In genomic region chr18:56645415-56646016, GRCh38 we compare ENCODE assay signal across 9 cellular contexts. TPM values are rescaled to one million over a fixed set of nuclear protein-coding genes. Genes with fewer than 3 reads are reported as not detected.
A peak's percentile ranks its signal among the peaks of the same experiment; 100 is the strongest.
DNase-seq lines count a peak whose midpoint lies in the region; ATAC-seq, FAIRE-seq and TF ChIP-seq lines count a peak whose summit lies in the region.
"Had no signal": no experiment of that assay in that cellular context is flagged by ENCODE, and none has a peak within 500 bp of the region (broad histone marks: within the 10 kb centered on the region; RNA-seq: fewer than 3 reads in every experiment).

No MANE protein-coding gene starts in this region.

- H3K9me3 ChIP-seq in endothelial cell of umbilical vein (replicated peaks; ENCODE audit: control insufficient read depth, insufficient read depth, low read length) (no peaks in the 10 kb centered on the region), small intestine (ENCODE audit: control insufficient read depth, low read depth) (no peaks in the 10 kb centered on the region)

- H3K27ac ChIP-seq in endothelial cell of umbilical vein (ENCODE audit: insufficient read depth, low read depth, low read length) = no peak overlapping the region
- no peak overlapping the region for H3K27ac ChIP-seq in small intestine (ENCODE audit: low read depth in 1 of 2, low read length in 1 of 2)

- no peak overlapping the region for H2AFZ ChIP-seq in endothelial cell of umbilical vein (ENCODE audit: low read depth, low read length)

- WGBS in small intestine, 3 donors = 45 to 64% (median 59%) methylated on average over 5 of the region's 5 CpGs

- peaks cover 9% of the 10 kb centered on the region for H3K4me1 ChIP-seq in endothelial cell of umbilical vein (ENCODE audit: control insufficient read depth, extremely low read depth, insufficient read depth, low read length)
- peaks cover 0 to 1% of the 10 kb centered on the region in 2 donors for H3K4me1 ChIP-seq in small intestine (ENCODE audit: control insufficient read depth in 2 of 2, insufficient read depth in 1 of 2, low read depth in 1 of 2, low read length in 1 of 2)

- H3K4me2 ChIP-seq in endothelial cell of umbilical vein (ENCODE audit: insufficient read depth, low read length) = no peak overlapping the region

- H3K4me3 ChIP-seq in endothelial cell of umbilical vein (replicated peaks in 1 of 3; ENCODE audit: insufficient read depth in 1 of 3, low read depth in 1 of 3, low read length in 3 of 3) = no peak overlapping the region
- no peak overlapping the region for H3K4me3 ChIP-seq in small intestine (ENCODE audit: low read depth in 1 of 2, low read length in 2 of 2)

- dilution Hi-C loops in endothelial cell of umbilical vein (cut with MboI; ENCODE audit: extremely low pct_ligation_motif_present, low sequenced_read_pairs) = no loop called here

- H3K79me2 ChIP-seq in endothelial cell of umbilical vein (ENCODE audit: control insufficient read depth, insufficient read depth, low read length) = no peaks in the 10 kb centered on the region

- CTCF ChIA-PET in endothelial cell of umbilical vein (lab: Charles Lee) = interaction anchor here (0.6 to 1.3 kb wide), 3 partner anchors 36 to 57 kb away, joined by 3 to 5 read pairs (median 3); no protein-coding TSS in a partner anchor

- H3K9ac ChIP-seq in endothelial cell of umbilical vein (replicated peaks; ENCODE audit: extremely low read depth, insufficient read depth, low read length) = no peak overlapping the region

- no TSS peak for BruUV-seq in endothelial cell of umbilical vein (replicated peaks; lab: Mats Ljungman, UMichigan)

- peak; percentile 18 to 39 for TF ChIP-seq CTCF in endothelial cell of umbilical vein (IDR thresholded peaks at IDR 0.05; ENCODE audit: extremely low read depth in 1 of 2, insufficient read depth in 1 of 2, low read depth in 1 of 2, low read length in 2 of 2)

- no peaks in the 10 kb centered on the region for H3K9me1 ChIP-seq in endothelial cell of umbilical vein (replicated peaks; ENCODE audit: control insufficient read depth, extremely low read depth, insufficient read depth, low read length)

- TF ChIP-seq POLR2A in endothelial cell of umbilical vein (IDR thresholded peaks at IDR 0.05; ENCODE audit: low read depth, low read length) = no peak

- H3K27me3 ChIP-seq in endothelial cell of umbilical vein (ENCODE audit: control insufficient read depth in 2 of 2, insufficient read depth in 2 of 2, low read length in 2 of 2) (no peaks in the 10 kb centered on the region), small intestine (ENCODE audit: control insufficient read depth in 2 of 2, insufficient read depth in 2 of 2, low read length in 2 of 2) (no peaks in the 10 kb centered on the region)

- POLR2A ChIA-PET in endothelial cell of umbilical vein (lab: Charles Lee) = no interaction called here

- H4K20me1 ChIP-seq in endothelial cell of umbilical vein (replicated peaks; ENCODE audit: control insufficient read depth, extremely low read depth, insufficient read depth, low read length) = no peaks in the 10 kb centered on the region

- intact Hi-C loops in endothelial cell of umbilical vein (cut with micrococcal nuclease) = no loop called here

- peak; percentile 48 for FAIRE-seq in endothelial cell of umbilical vein (lab: Jason Lieb, UNC)
- no peak for FAIRE-seq in small intestine (lab: Jason Lieb, UNC)

- DNase-seq in SHP77 (lab: John Stamatoyannopoulos, UW) (peak; percentile 16 to 32), SHP77 treated with DMSO at 0.1 percent for 48 hours (lab: John Stamatoyannopoulos, UW) (no peak), NCI-H1694 treated with DMSO at 0.1 percent for 48 hours (lab: John Stamatoyannopoulos, UW) (peak; percentile 31), endothelial cell of umbilical vein (ENCODE audit: low read depth, low spot score) (peak; percentile 16), small intestine (peak; percentile 19)
- no peak for DNase-seq in stimulated activated CD4-positive, alpha-beta T cell treated with anti-CD3 and anti-CD28 coated beads, Interleukin-2, amount 100 ng/mL, for 24 hours
- DNase-seq: GDM1 had no signal

- no peak for ATAC-seq in GM21390 (IDR thresholded peaks at IDR 0.05; ENCODE audit: unreplicated experiment)
- no peak for ATAC-seq in GM19467 (IDR thresholded peaks at IDR 0.05; ENCODE audit: unreplicated experiment)

- H3K36me3 ChIP-seq in endothelial cell of umbilical vein (ENCODE audit: control insufficient read depth in 2 of 2, extremely low read depth in 1 of 2, insufficient read depth in 2 of 2, low read length in 2 of 2) = no peaks in the 10 kb centered on the region
- no peaks in the 10 kb centered on the region for H3K36me3 ChIP-seq in small intestine (ENCODE audit: control insufficient read depth in 2 of 2, insufficient read depth in 2 of 2, low read length in 2 of 2)

TF ChIP-seq in endothelial cell of umbilical vein, 7 proteins besides CTCF, POLR2A, EP300 and RAD21:
- TF ChIP-seq MYC (IDR thresholded peaks at IDR 0.05; ENCODE audit: low read depth, low read length) (no peak), POLR2AphosphoS5 (IDR thresholded peaks at IDR 0.05; ENCODE audit: insufficient read depth, low read depth, low read length) (no peak), FOS (IDR thresholded peaks at IDR 0.05; ENCODE audit: borderline replicate concordance, insufficient read depth, low read length) (no peak), GATA2 (IDR thresholded peaks at IDR 0.05; ENCODE audit: insufficient read depth, insufficient read length, low read depth, low read length) (no peak), EZH2 (IDR thresholded peaks at IDR 0.05; ENCODE audit: borderline replicate concordance, low read depth, low read length, severe bottlenecking) (no peak), JUN (IDR thresholded peaks at IDR 0.05; ENCODE audit: borderline replicate concordance, insufficient read depth, insufficient read length, low read depth) (no peak), MAX (IDR thresholded peaks at IDR 0.05; ENCODE audit: insufficient read depth, insufficient read length) (no peak)

RNA-seq across cellular contexts. Expression of gene WDR7, which starts 5.6 kb away (rescaled TPM):
- 19.0 and 19.2 TPM in 2 replicates for total RNA-seq in endothelial cell of umbilical vein
- polyA plus RNA-seq in endothelial cell of umbilical vein (5.9 and 9.1 TPM in 2 replicates), small intestine (1 to 10 TPM; 3.1 to 5.4 (median 4.5) TPM)
- polyA plus RNA-seq in endothelial cell of umbilical vein (2011; cell fraction: cytosol; rRNA removed) = 4.5 and 5.1 TPM in 2 replicates
- polyA plus RNA-seq in endothelial cell of umbilical vein (2011; cell fraction: nucleus; rRNA removed) = 12.5 and 18.6 TPM in 2 replicates
- polyA plus RNA-seq in endothelial cell of umbilical vein (2012) = 5.5 and 8.0 TPM in 2 replicates
- 96.6 and 119 TPM in 2 replicates for polyA minus RNA-seq in endothelial cell of umbilical vein
- polyA minus RNA-seq in endothelial cell of umbilical vein (2011; cell fraction: cytosol; rRNA and poly(A)+ RNA removed) = 16.5 TPM
- polyA minus RNA-seq in endothelial cell of umbilical vein (2011; cell fraction: nucleus; rRNA and poly(A)+ RNA removed) = 103 and 168 TPM in 2 replicates

RNA-seq across cellular contexts. Expression of gene TXNL1, which starts 7.1 kb away (rescaled TPM):
- 70.6 and 81.2 TPM in 2 replicates for total RNA-seq in endothelial cell of umbilical vein
- polyA plus RNA-seq in endothelial cell of umbilical vein (27.4 and 29.5 TPM in 2 replicates), small intestine (10 to 100 TPM; 62.2 to 74.7 (median 70.3) TPM)
- 53.6 and 53.8 TPM in 2 replicates for polyA plus RNA-seq in endothelial cell of umbilical vein (2011; cell fraction: cytosol; rRNA removed)
- polyA plus RNA-seq in endothelial cell of umbilical vein (2011; cell fraction: nucleus; rRNA removed) = 25.9 and 34.9 TPM in 2 replicates
- 63.7 and 94.3 TPM in 2 replicates for polyA plus RNA-seq in endothelial cell of umbilical vein (2012)
- 21.2 and 22.5 TPM in 2 replicates for polyA minus RNA-seq in endothelial cell of umbilical vein
- polyA minus RNA-seq in endothelial cell of umbilical vein (2011; cell fraction: cytosol; rRNA and poly(A)+ RNA removed) = 8.9 TPM
- polyA minus RNA-seq in endothelial cell of umbilical vein (2011; cell fraction: nucleus; rRNA and poly(A)+ RNA removed) = 29.0 and 42.9 TPM in 2 replicates

Comparison
In these comparisons a context has a peak if more than half of its experiments do, and no peak if none do; other contexts are left out.
1. DNase-seq: peak in SHP77 (2 of 2), NCI-H1694 treated with DMSO at 0.1 percent for 48 hours (single experiment), endothelial cell of umbilical vein (single experiment) and small intestine (single experiment); none in SHP77 treated with DMSO at 0.1 percent for 48 hours (single experiment) and stimulated activated CD4-positive, alpha-beta T cell treated with anti-CD3 and anti-CD28 coated beads, Interleukin-2, amount 100 ng/mL, for 24 hours (0 of 2).